In the genomic region with DNA sequence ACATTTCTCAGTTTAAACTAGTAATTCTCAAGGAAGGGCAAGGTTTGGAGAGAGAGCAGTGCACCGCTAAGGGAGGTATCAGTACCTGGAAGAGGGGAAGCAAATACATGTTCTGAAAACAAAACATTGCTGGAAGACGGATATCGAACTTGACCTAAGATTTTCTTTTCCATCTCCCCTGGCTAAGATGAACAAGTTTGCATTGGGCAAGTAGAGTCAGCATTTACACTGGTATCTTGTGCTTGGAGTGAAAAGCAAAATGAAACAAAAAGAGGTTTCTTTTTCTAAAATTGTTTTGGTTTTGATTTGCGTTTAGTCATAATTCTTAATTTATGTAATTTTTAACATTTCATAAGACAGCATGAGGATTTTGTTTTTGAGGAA, we compare ENCODE assay signal across 23 cellular contexts.
"Had no signal": no experiment of that assay in that cellular context is flagged by ENCODE, and none has a peak within 500 bp of the region (broad histone marks: within the 10 kb centered on the region; RNA-seq: fewer than 3 reads in every experiment).

No MANE protein-coding gene starts in this region.

- H3K27ac ChIP-seq: heart right ventricle, neural progenitor cell, pancreas, prostate gland, right lobe of liver, thyroid gland, upper lobe of left lung had no signal

- H3K4me3 Mint-ChIP-seq: endodermal cell; natural killer cell treated with Interleukin-12 subunit alpha and Interleukin-12 subunit beta and Interleukin-15 and Interleukin-18, amount 100 ng/mL, for 72 hours; neural progenitor cell; stimulated activated naive B cell treated with anti-CD40 and anti-IgM and Interleukin-4, amounts not matched to agents 10 μg/mL and 1 μg/mL and 100 μg/mL, for 72 hours; stimulated activated naive CD8-positive, alpha-beta T cell treated with anti-CD3 and anti-CD28 coated beads, Interleukin-15, amount 100 ng/mL, for 72 hours had no signal

- H3K4me1 ChIP-seq: heart right ventricle, prostate gland, right lobe of liver, thyroid gland, upper lobe of left lung had no signal

- H3K9me3 ChIP-seq: heart right ventricle, pancreas, prostate gland, right lobe of liver, spleen, thyroid gland, upper lobe of left lung had no signal

- H3K27ac Mint-ChIP-seq: endodermal cell; natural killer cell treated with Interleukin-12 subunit alpha and Interleukin-12 subunit beta and Interleukin-15 and Interleukin-18, amount 100 ng/mL, for 72 hours; neural progenitor cell; stimulated activated naive B cell treated with anti-CD40 and anti-IgM and Interleukin-4, amounts not matched to agents 10 μg/mL and 1 μg/mL and 100 μg/mL, for 72 hours; stimulated activated naive CD8-positive, alpha-beta T cell treated with anti-CD3 and anti-CD28 coated beads, Interleukin-15, amount 100 ng/mL, for 72 hours had no signal

- H3K36me3 Mint-ChIP-seq: natural killer cell treated with Interleukin-12 subunit alpha and Interleukin-12 subunit beta and Interleukin-15 and Interleukin-18, amount 100 ng/mL, for 72 hours; neural progenitor cell; stimulated activated naive B cell treated with anti-CD40 and anti-IgM and Interleukin-4, amounts not matched to agents 10 μg/mL and 1 μg/mL and 100 μg/mL, for 72 hours had no signal

- DNase-seq: effector CD4-positive, alpha-beta T cell; endodermal cell; erythroblast; foreskin melanocyte; heart right ventricle; kidney glomerular epithelial cell; nucleus accumbens; pancreas; retina; right lobe of liver; spleen; stimulated activated CD4-positive, alpha-beta T cell treated with anti-CD3 and anti-CD28 coated beads, Interleukin-15, amount 100 ng/mL, for 24 hours; stimulated activated CD4-positive, alpha-beta T cell treated with anti-CD3 and anti-CD28 coated beads, Interleukin-1b, Interleukin-23, amount 100 ng/mL, for 48 hours; stimulated activated CD4-positive, alpha-beta T cell treated with anti-CD3 and anti-CD28 coated beads, Interleukin-4, amount 100 ng/mL, for 24 hours; stimulated activated naive B cell treated with anti-CD40 and anti-IgM and Interleukin-4, amounts not matched to agents 10 μg/mL and 1 μg/mL and 100 μg/mL, for 72 hours; stimulated activated naive CD8-positive, alpha-beta T cell treated with anti-CD3 and anti-CD28 coated beads, Interleukin-15, amount 100 ng/mL, for 72 hours; substantia nigra; thyroid gland; upper lobe of left lung had no signal

- H3K4me3 ChIP-seq: coronary artery, heart right ventricle, neural progenitor cell, pancreas, prostate gland, right lobe of liver, spleen, thyroid gland, upper lobe of left lung had no signal

- H3K9ac ChIP-seq: neural progenitor cell had no signal

- H3K36me3 ChIP-seq: heart right ventricle, neural progenitor cell, pancreas, prostate gland, right lobe of liver, spleen, thyroid gland, upper lobe of left lung had no signal

- H3K4me1 Mint-ChIP-seq: neural progenitor cell; stimulated activated naive B cell treated with anti-CD40 and anti-IgM and Interleukin-4, amounts not matched to agents 10 μg/mL and 1 μg/mL and 100 μg/mL, for 72 hours; stimulated activated naive CD8-positive, alpha-beta T cell treated with anti-CD3 and anti-CD28 coated beads, Interleukin-15, amount 100 ng/mL, for 72 hours had no signal

- H3K27me3 ChIP-seq: heart right ventricle, neural progenitor cell, pancreas, right lobe of liver, spleen, thyroid gland, upper lobe of left lung had no signal

- H3K9me3 Mint-ChIP-seq: endodermal cell; neural progenitor cell; stimulated activated naive B cell treated with anti-CD40 and anti-IgM and Interleukin-4, amounts not matched to agents 10 μg/mL and 1 μg/mL and 100 μg/mL, for 72 hours had no signal

- ATAC-seq: heart right ventricle; natural killer cell treated with Interleukin-12 subunit alpha and Interleukin-12 subunit beta and Interleukin-15 and Interleukin-18, amount 100 ng/mL, for 72 hours; right lobe of liver; stimulated activated naive B cell treated with anti-CD40 and anti-IgM and Interleukin-4, amounts not matched to agents 10 μg/mL and 1 μg/mL and 100 μg/mL, for 72 hours; stimulated activated naive CD8-positive, alpha-beta T cell treated with anti-CD3 and anti-CD28 coated beads, Interleukin-15, amount 100 ng/mL, for 72 hours had no signal
